In the genomic region with DNA sequence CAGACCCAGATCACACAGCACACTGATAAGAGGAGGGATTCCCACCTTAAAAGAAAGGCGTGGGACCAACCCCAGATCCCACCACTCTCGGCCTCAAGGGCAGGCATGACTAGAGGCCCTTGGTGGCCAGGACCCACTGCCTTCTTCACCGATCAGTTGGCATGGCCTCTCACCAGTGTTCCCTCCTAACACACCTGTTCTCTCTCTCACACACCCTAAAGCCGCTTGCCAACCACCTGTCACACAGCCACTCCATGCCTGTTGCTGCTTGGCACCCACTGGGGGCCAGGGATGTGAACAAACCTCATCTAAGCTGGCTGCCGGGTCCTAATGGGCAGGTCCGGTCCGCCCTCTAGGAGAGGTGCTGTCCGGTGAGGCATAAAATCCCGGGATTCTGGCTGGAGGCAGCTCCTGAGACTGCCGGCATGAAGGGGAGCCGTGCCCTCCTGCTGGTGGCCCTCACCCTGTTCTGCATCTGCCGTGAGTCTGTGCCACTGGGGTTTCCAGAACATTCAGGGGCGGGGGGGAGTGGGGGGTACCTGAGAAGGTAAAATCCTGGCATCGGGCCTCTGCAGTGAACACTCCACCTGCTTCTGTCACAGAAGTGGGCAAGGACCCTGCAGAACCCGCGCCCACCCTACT, we compare ENCODE assay signal across 12 cellular contexts. TPM values are rescaled to one million over a fixed set of nuclear protein-coding genes. Genes with fewer than 3 reads are reported as not detected.
DNase-seq lines count a peak whose midpoint lies in the region; ATAC-seq, FAIRE-seq and TF ChIP-seq lines count a peak whose summit lies in the region.
"Not testable (repeated sequence)": the region's sequence is repeated elsewhere in the genome, so short reads cannot be mapped to it uniquely, and the experiment has no call there.
"Had no signal": no experiment of that assay in that cellular context is flagged by ENCODE, and none has a peak within 500 bp of the region (broad histone marks: within the 10 kb centered on the region; RNA-seq: fewer than 3 reads in every experiment).

A gene (plus strand): TSS at position 404 of the 642 bp plus-strand sequence. CDS start 22 bp downstream, at position 426.

- not testable (repeated sequence) for TF ChIP-seq CTCF in pancreas (IDR thresholded peaks at IDR 0.05); type B pancreatic cell (conservative IDR thresholded peaks at IDR 0.05)

- H3K36me3 Mint-ChIP-seq in T-cell; activated CD4-positive, alpha-beta T cell treated with anti-CD3 and anti-CD28 coated beads, Interleukin-2, amount 10 ng/mL, durations not matched to agents 7 days and 5 days (ENCODE audit: low read depth); activated naive CD4-positive, alpha-beta T cell treated with anti-CD3 and anti-CD28 coated beads, Interleukin-2, amount 50 U/mL, for 24 hours; type B pancreatic cell: not testable (repeated sequence)

- intact Hi-C loops in pancreas (cut with DNase I): not testable (repeated sequence)

- FAIRE-seq in pancreas (lab: Jason Lieb, UNC): not testable (repeated sequence)

- not testable (repeated sequence) for H3K9me3 ChIP-seq in pancreas

- H3K4me1 ChIP-seq in pancreas: not testable (repeated sequence)

- H3K27ac Mint-ChIP-seq in T-cell: peak within 1 kb of the TSS in 1 of 2 donors; percentile 34
- H3K27ac Mint-ChIP-seq in activated CD4-positive, alpha-beta T cell treated with anti-CD3 and anti-CD28 coated beads, Interleukin-2, amount 10 ng/mL, durations not matched to agents 7 days and 5 days: peak within 1 kb of the TSS; percentile 72
- peak within 1 kb of the TSS; percentile 59 for H3K27ac Mint-ChIP-seq in activated naive CD4-positive, alpha-beta T cell treated with anti-CD3 and anti-CD28 coated beads, Interleukin-2, amount 50 U/mL, for 24 hours
- not testable (repeated sequence) for H3K27ac Mint-ChIP-seq in type B pancreatic cell

- WGBS in pancreas, 2 donors: 47 to 100% methylated on average over 2 to 8 of the region's 16 CpGs

- POLR2A ChIA-PET in T-cell (lab: Charles Lee); activated CD4-positive, alpha-beta T cell treated with anti-CD3 and anti-CD28 coated beads, Interleukin-2, amount 10 ng/mL, durations not matched to agents 7 days and 5 days (lab: Charles Lee): not testable (repeated sequence)

- CTCF ChIA-PET in T-cell (lab: Charles Lee); activated CD4-positive, alpha-beta T cell treated with anti-CD3 and anti-CD28 coated beads, Interleukin-2, amount 10 ng/mL, durations not matched to agents 7 days and 5 days (lab: Charles Lee): not testable (repeated sequence)

- H3K27ac ChIP-seq in pancreas: not testable (repeated sequence)

- H3K4me3 Mint-ChIP-seq in T-cell: peak within 1 kb of the TSS in 2 of 3 donors; percentile 5 to 28
- not testable (repeated sequence) for H3K4me3 Mint-ChIP-seq in activated CD4-positive, alpha-beta T cell treated with anti-CD3 and anti-CD28 coated beads, Interleukin-2, amount 10 ng/mL, durations not matched to agents 7 days and 5 days; type B pancreatic cell
- peak within 1 kb of the TSS; percentile 51 for H3K4me3 Mint-ChIP-seq in activated naive CD4-positive, alpha-beta T cell treated with anti-CD3 and anti-CD28 coated beads, Interleukin-2, amount 50 U/mL, for 24 hours

- not testable (repeated sequence) for H3K9me3 Mint-ChIP-seq in T-cell; activated CD4-positive, alpha-beta T cell treated with anti-CD3 and anti-CD28 coated beads, Interleukin-2, amount 10 ng/mL, durations not matched to agents 7 days and 5 days; activated naive CD4-positive, alpha-beta T cell treated with anti-CD3 and anti-CD28 coated beads, Interleukin-2, amount 50 U/mL, for 24 hours; type B pancreatic cell

- not testable (repeated sequence) for ATAC-seq in T-cell (replicated peaks in 1 of 4)
- ATAC-seq in pancreas: peak; percentile 70 to 83 (median 76)

- H3K27me3 ChIP-seq in pancreas: not testable (repeated sequence)

- not testable (repeated sequence) for DNase-seq in T-cell; activated CD4-positive, alpha-beta T cell treated with anti-CD3 and anti-CD28 coated beads, Interleukin-2, amount 10 ng/mL, durations not matched to agents 7 days and 5 days
- peak; percentile 15 for DNase-seq in ecto neural progenitor cell (ENCODE audit: low spot score)
- DNase-seq in mesenteric fat pad (ENCODE audit: low spot score): peak; percentile 2
- peak in 1 of 6 donors; percentile 46 for DNase-seq in pancreas
- peak; percentile 47 for DNase-seq in type B pancreatic cell (ENCODE audit: extremely low spot score, unreplicated experiment)

- H3K27me3 Mint-ChIP-seq in T-cell; activated CD4-positive, alpha-beta T cell treated with anti-CD3 and anti-CD28 coated beads, Interleukin-2, amount 10 ng/mL, durations not matched to agents 7 days and 5 days; activated naive CD4-positive, alpha-beta T cell treated with anti-CD3 and anti-CD28 coated beads, Interleukin-2, amount 50 U/mL, for 24 hours; type B pancreatic cell: not testable (repeated sequence)

- H3K4me3 ChIP-seq in pancreas: not testable (repeated sequence)

- not testable (repeated sequence) for H3K36me3 ChIP-seq in pancreas

- not testable (repeated sequence) for H3K4me1 Mint-ChIP-seq in T-cell; activated CD4-positive, alpha-beta T cell treated with anti-CD3 and anti-CD28 coated beads, Interleukin-2, amount 10 ng/mL, durations not matched to agents 7 days and 5 days; activated naive CD4-positive, alpha-beta T cell treated with anti-CD3 and anti-CD28 coated beads, Interleukin-2, amount 50 U/mL, for 24 hours; type B pancreatic cell (ENCODE audit: unreplicated experiment)

RNA-seq across cellular contexts. Expression of the gene that starts here (rescaled TPM):
- total RNA-seq in T-cell (not detected), mesenteric fat pad (not detected), pancreas (under 1 TPM in 3 of 6 donors, not detected in 3; 0.38 to 0.55 (median 0.50) TPM), type B pancreatic cell (ENCODE audit: low replicate concordance) (not detected in 2 replicates)
- total RNA-seq in activated CD4-positive, alpha-beta T cell treated with anti-CD3 and anti-CD28 coated beads, Interleukin-2, amount 10 ng/mL, durations not matched to agents 7 days and 5 days: not detected
- polyA plus RNA-seq in pancreas: not detected
- total RNA-seq: H9 had no signal
- polyA plus RNA-seq: A549, AG04450, BJ, CD14-positive monocyte had no signal

Comparison
In these comparisons a context has a peak if more than half of its experiments do, and no peak if none do; other contexts are left out.
1. Peak in DNase-seq in mesenteric fat pad; RNA of the gene not detected or under 1 TPM.
2. Peak in ATAC-seq in pancreas; RNA of the gene not detected or under 1 TPM.
3. Peak in DNase-seq in type B pancreatic cell; RNA of the gene not detected or under 1 TPM.